Comparison of ENCODE assay signal across 11 cellular contexts in genomic region chr15:63514533-63514943, GRCh38. TPM values are rescaled to one million over a fixed set of nuclear protein-coding genes. Genes with fewer than 3 reads are reported as not detected.
DNase-seq lines count a peak whose midpoint lies in the region; ATAC-seq, FAIRE-seq and TF ChIP-seq lines count a peak whose summit lies in the region.
"Had no signal": no experiment of that assay in that cellular context is flagged by ENCODE, and none has a peak within 500 bp of the region (broad histone marks: within the 10 kb centered on the region; RNA-seq: fewer than 3 reads in every experiment).

No MANE protein-coding gene starts in this region.

- WGBS in A549 (ENCODE audit: missing lambda C conversion rate) = 0% methylated on average over 1 of the region's 1 CpG

- ATAC-seq in A549 = peak; percentile 60 to 87

- peak overlapping the region; percentile 85 for H3K4me2 ChIP-seq in A549

- H3K27me3 ChIP-seq in right atrium auricular region = no peaks in the 10 kb centered on the region

- no peak for TF ChIP-seq CTCF in A549 (IDR thresholded peaks at IDR 0.05)
- TF ChIP-seq CTCF in foreskin fibroblast (IDR thresholded peaks at IDR 0.05; ENCODE audit: low read depth, low read length) = no peak
- no peak for TF ChIP-seq CTCF in right atrium auricular region (IDR thresholded peaks at IDR 0.05)

- TF ChIP-seq EP300 in A549 (IDR thresholded peaks at IDR 0.05) = peak; percentile 86 to 89; a peak in 3 of 5 replicates

- H3K9me3 ChIP-seq in A549 = no peaks in the 10 kb centered on the region
- no peaks in the 10 kb centered on the region for H3K9me3 ChIP-seq in SK-N-MC (ENCODE audit: low read depth, low read length)
- H3K9me3 ChIP-seq in right atrium auricular region = no peaks in the 10 kb centered on the region

- H3K4me3 ChIP-seq in A549 (peak overlapping the region; percentile 30), SK-N-MC (peak overlapping the region; percentile 45), foreskin fibroblast (ENCODE audit: low read depth in 1 of 2, low read length in 2 of 2) (no peak overlapping the region), right atrium auricular region (no peak overlapping the region)

- TF ChIP-seq POLR2A in A549 (IDR thresholded peaks at IDR 0.05; ENCODE audit: low read length) = no peak
- no peak for TF ChIP-seq POLR2A in H54 (IDR thresholded peaks at IDR 0.05; ENCODE audit: low read depth, low read length)

- DNase-seq in A549 (ENCODE audit: low read depth in 1 of 2, low spot score in 1 of 2) (peak; percentile 57 to 86), H54 (ENCODE audit: insufficient read length, low spot score) (no peak), SK-N-MC (ENCODE audit: low read depth, low spot score) (no peak), foreskin fibroblast (peak; percentile 74 to 88), right atrium auricular region (ENCODE audit: low spot score) (no peak), NCI-H2081 (lab: John Stamatoyannopoulos, UW) (no peak)
- no peak for DNase-seq in stimulated activated naive CD4-positive, alpha-beta T cell treated with Interleukin-2 at 50 U/mL for 16 hours (lab: John Stamatoyannopoulos, UW)
- DNase-seq in stimulated activated CD4-positive, alpha-beta T cell treated with anti-CD3 and anti-CD28 coated beads, Interleukin-4, amount 100 ng/mL, for 4 hours = no peak
- DNase-seq: activated CD4-positive, alpha-beta T cell treated with anti-CD3 and anti-CD28 coated beads, Interleukin-2, amount 50 U/mL, for 4 hours; DMS79; occipital lobe had no signal

- H3K27ac ChIP-seq in A549 (peak overlapping the region; percentile 77 to 78), SK-N-MC (peak overlapping the region; percentile 52), right atrium auricular region (no peak overlapping the region)

- H3K4me1 ChIP-seq in A549 (peaks cover 94% of the 10 kb centered on the region), right atrium auricular region (peaks cover 0 to 41% of the 10 kb centered on the region in 2 donors)

- FAIRE-seq in A549 (lab: Jason Lieb, UNC) = peak; percentile 59
- FAIRE-seq in H54 (lab: Jason Lieb, UNC) = peak; percentile 43

- CTCF ChIA-PET in A549 (lab: Yijun Ruan, JAX) = interaction anchor here (0.6 to 3.1 kb wide), 11 partner anchors 9 to 553 kb away, joined by 3 to 17 read pairs (median 4); partner anchors contain the start of gene USP3

- 0 out of 5 replicates have a peak, but pooled peaks of 1 of the 2 experiments have one; percentile 22 for TF ChIP-seq RAD21 in A549 (conservative IDR thresholded peaks at IDR 0.05 in 1 of 2, IDR thresholded peaks at IDR 0.05 in 1 of 2)

- H3K9ac ChIP-seq in SK-N-MC (ENCODE audit: insufficient read length) = peak overlapping the region; percentile 50

- POLR2A ChIA-PET in A549 (lab: Yijun Ruan, JAX) = interaction anchor here (3.1 kb wide), 1 partner anchor 10 kb away, joined by 16 read pairs; the partner anchor contains the start of gene USP3

- H3K36me3 ChIP-seq in SK-N-MC (ENCODE audit: insufficient read depth, low read length) (no peaks in the 10 kb centered on the region), right atrium auricular region (no peaks in the 10 kb centered on the region)

TF ChIP-seq in A549, 52 proteins besides CTCF, POLR2A, EP300 and RAD21:
- TF ChIP-seq PBX3 (IDR thresholded peaks at IDR 0.05) = no peak
- TF ChIP-seq ZSCAN20 (CRISPR knock-in tag; IDR thresholded peaks at IDR 0.05) = no peak
- TF ChIP-seq JUNB (IDR thresholded peaks at IDR 0.05) = peak; percentile 97
- TF ChIP-seq HMGXB4 (CRISPR knock-in tag; IDR thresholded peaks at IDR 0.05; ENCODE audit: borderline replicate concordance) = no peak
- TF ChIP-seq MAZ (IDR thresholded peaks at IDR 0.05; ENCODE audit: borderline replicate concordance, low read depth, low read length) = no peak
- no peak for TF ChIP-seq MYC (IDR thresholded peaks at IDR 0.05; ENCODE audit: borderline replicate concordance, low read length)
- TF ChIP-seq ZC3H11A (IDR thresholded peaks at IDR 0.05) = no peak
- TF ChIP-seq HOXA7 (CRISPR knock-in tag; IDR thresholded peaks at IDR 0.05) = no peak
- TF ChIP-seq NFE2L2 (conservative IDR thresholded peaks at IDR 0.05; ENCODE audit: low read length) = no peak
- peak; percentile 99 for TF ChIP-seq HES2 (IDR thresholded peaks at IDR 0.05)
- peak; percentile 48 for TF ChIP-seq MAX (IDR thresholded peaks at IDR 0.05)
- TF ChIP-seq ATOH8 (CRISPR knock-in tag; IDR thresholded peaks at IDR 0.05; ENCODE audit: low read depth) = no peak
- TF ChIP-seq MAFK (IDR thresholded peaks at IDR 0.05; ENCODE audit: partially characterized antibody) = peak; percentile 78
- TF ChIP-seq FOSB (CRISPR knock-in tag; IDR thresholded peaks at IDR 0.05) = no peak
- TF ChIP-seq BCL3 (IDR thresholded peaks at IDR 0.05) = peak; percentile 95; the same call in 2 of the 3 replicates
- TF ChIP-seq GATA3 (IDR thresholded peaks at IDR 0.05; ENCODE audit: borderline replicate concordance) = peak; percentile 71; the same call in 1 of the 2 replicates
- peak; percentile 89 for TF ChIP-seq FOSL2 (IDR thresholded peaks at IDR 0.05)
- peak; percentile 96 for TF ChIP-seq FOSL2 (CRISPR knock-in tag; IDR thresholded peaks at IDR 0.05)
- TF ChIP-seq NR3C1 (IDR thresholded peaks at IDR 0.05) = no peak
- TF ChIP-seq TP53 (CRISPR knock-in tag; IDR thresholded peaks at IDR 0.05) = no peak
- TF ChIP-seq HEYL (CRISPR knock-in tag; IDR thresholded peaks at IDR 0.05) = no peak
- no peak for TF ChIP-seq EHMT2 (IDR thresholded peaks at IDR 0.05; ENCODE audit: low read depth)
- peak; percentile 93 to 95; a peak in 3 of 5 replicates for TF ChIP-seq JUN (IDR thresholded peaks at IDR 0.05)
- no peak for TF ChIP-seq EHF (CRISPR knock-in tag; IDR thresholded peaks at IDR 0.05)
- TF ChIP-seq CEBPB (IDR thresholded peaks at IDR 0.05) = peak; percentile 98 to 100

RNA-seq across cellular contexts. Expression of gene USP3, which starts 10.1 kb away (rescaled TPM):
- polyA plus RNA-seq in A549 (2011; rRNA removed) (97.4 and 99.1 TPM in 2 replicates), A549 (2017; fragmentation: RNase III; extraction: RNeasy Plus Mini Kit Qiagen cat#74134 plus additional on column Dnase treatment) (41.8 to 43.2 TPM (median 42.8 TPM) in 3 replicates)
- polyA plus RNA-seq in A549 (2012; cell fraction: cytosol; rRNA removed) = 32.8 and 35.7 TPM in 2 replicates
- 68.6 and 111 TPM in 2 replicates for polyA plus RNA-seq in A549 (2012; cell fraction: nucleus; rRNA removed)
- 98.4 and 139 TPM in 2 replicates for polyA minus RNA-seq in A549 (2011; rRNA and poly(A)+ RNA removed)
- total RNA-seq in right atrium auricular region = 10 to 100 TPM; 12.3 to 18.5 TPM

Comparison
In these comparisons a context has a peak if more than half of its experiments do, and no peak if none do; other contexts are left out.
1. DNase-seq: peak in A549 (2 of 2) and foreskin fibroblast (2 of 2); none in H54 (single experiment), SK-N-MC (single experiment), stimulated activated naive CD4-positive, alpha-beta T cell treated with Interleukin-2 at 50 U/mL for 16 hours (single experiment), stimulated activated CD4-positive, alpha-beta T cell treated with anti-CD3 and anti-CD28 coated beads, Interleukin-4, amount 100 ng/mL, for 4 hours (0 of 2), right atrium auricular region (single experiment) and NCI-H2081 (0 of 2).
2. H3K27ac ChIP-seq: peak in A549 (2 of 2) and SK-N-MC (single experiment); none in right atrium auricular region (0 of 2).
3. H3K4me3 ChIP-seq: peak in A549 (single experiment) and SK-N-MC (single experiment); none in foreskin fibroblast (0 of 2) and right atrium auricular region (0 of 2).